ENCODE assay signal across 28 cellular contexts in the genomic region with DNA sequence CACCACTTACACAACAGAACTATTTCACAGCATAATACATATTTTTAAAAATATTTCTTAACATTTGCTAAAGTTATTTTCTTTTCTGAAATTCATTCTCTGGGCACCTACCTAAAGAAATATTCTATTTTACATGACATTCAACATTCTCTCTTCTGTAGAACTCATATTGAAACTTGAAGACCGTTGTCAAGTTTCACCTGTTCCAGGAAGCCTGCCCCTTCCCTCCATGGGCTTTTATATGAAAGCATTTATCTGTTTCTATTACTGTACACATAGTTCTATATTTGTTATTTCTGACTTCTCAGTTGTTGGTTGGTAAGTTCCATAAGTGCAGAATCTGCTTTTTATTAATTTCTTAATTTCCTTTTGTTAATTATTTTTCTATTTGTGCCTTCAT.
"Had no signal": no experiment of that assay in that cellular context is flagged by ENCODE, and none has a peak within 500 bp of the region (broad histone marks: within the 10 kb centered on the region; RNA-seq: fewer than 3 reads in every experiment).

No MANE protein-coding gene starts in this region.

- H3K9me3 ChIP-seq: colonic mucosa, esophagus muscularis mucosa, neutrophil, ovary, prostate gland, testis, vagina had no signal

- H3K36me3 ChIP-seq: colonic mucosa, esophagus muscularis mucosa, neutrophil, ovary, prostate gland, vagina had no signal

- H3K27ac ChIP-seq: colonic mucosa, dorsolateral prefrontal cortex, esophagus muscularis mucosa, neutrophil, ovary, prostate gland, testis, vagina had no signal

- DNase-seq: activated CD4-positive, alpha-beta T cell treated with anti-CD3 and anti-CD28 coated beads, Interleukin-2, amount 10 ng/mL, durations not matched to agents 7 days and 5 days; activated CD8-positive, alpha-beta memory T cell treated with anti-CD3 and anti-CD28 coated beads, Interleukin-2, amount 10 ng/mL, durations not matched to agents 7 days and 5 days; activated CD8-positive, alpha-beta T cell treated with anti-CD3 and anti-CD28 coated beads for 36 hours; activated effector memory CD4-positive, alpha-beta T cell treated with anti-CD3 and anti-CD28 coated beads, Interleukin-2, amount 50 U/mL, for 16 hours; activated naive CD4-positive, alpha-beta T cell treated with anti-CD3 and anti-CD28 coated beads, Interleukin-2, amount 10 ng/mL, durations not matched to agents 7 days and 5 days; activated T-cell treated with anti-CD3 and anti-CD28 coated beads for 4 hours; amygdala; colonic mucosa; dorsolateral prefrontal cortex; effector memory CD8-positive, alpha-beta T cell; hypothalamus; left cardiac atrium; midbrain; ovary; stimulated activated CD4-positive, alpha-beta T cell treated with anti-CD3 and anti-CD28 coated beads, Interleukin-2, amount 100 ng/mL, for 48 hours; stimulated activated CD8-positive, alpha-beta memory T cell treated with anti-CD3 and anti-CD28 coated beads, Interleukin-4, amount 100 ng/mL, for 48 hours; stimulated activated naive B cell treated with anti-CD40 and anti-IgM and Interleukin-4, amounts not matched to agents 10 μg/mL and 1 μg/mL and 100 μg/mL, for 72 hours; testis; trophoblast cell had no signal

- FAIRE-seq: bronchial epithelial cell, endothelial cell of umbilical vein, frontal cortex, islet of Langerhans had no signal

- H3K4me3 ChIP-seq: colonic mucosa, dorsolateral prefrontal cortex, esophagus muscularis mucosa, ovary, prostate gland, testis, vagina had no signal

- H3K4me1 ChIP-seq: colonic mucosa, prostate gland, testis, vagina had no signal

- H3K27me3 ChIP-seq: colonic mucosa, dorsolateral prefrontal cortex, esophagus muscularis mucosa, neutrophil, ovary, testis, vagina had no signal

- ATAC-seq: activated CD4-positive, CD25-positive, alpha-beta regulatory T cell treated with anti-CD3 and anti-CD28 coated beads, Interleukin-2, amount 50 U/mL, for 24 hours; activated CD8-positive, alpha-beta memory T cell treated with anti-CD3 and anti-CD28 coated beads, Interleukin-2, amount 10 ng/mL, durations not matched to agents 7 days and 5 days; activated CD8-positive, alpha-beta T cell treated with anti-CD3 and anti-CD28 coated beads for 36 hours; effector memory CD8-positive, alpha-beta T cell; left cardiac atrium; stimulated activated naive B cell treated with anti-CD40 and anti-IgM and Interleukin-4, amounts not matched to agents 10 μg/mL and 1 μg/mL and 100 μg/mL, for 72 hours had no signal
